In the genomic region with DNA sequence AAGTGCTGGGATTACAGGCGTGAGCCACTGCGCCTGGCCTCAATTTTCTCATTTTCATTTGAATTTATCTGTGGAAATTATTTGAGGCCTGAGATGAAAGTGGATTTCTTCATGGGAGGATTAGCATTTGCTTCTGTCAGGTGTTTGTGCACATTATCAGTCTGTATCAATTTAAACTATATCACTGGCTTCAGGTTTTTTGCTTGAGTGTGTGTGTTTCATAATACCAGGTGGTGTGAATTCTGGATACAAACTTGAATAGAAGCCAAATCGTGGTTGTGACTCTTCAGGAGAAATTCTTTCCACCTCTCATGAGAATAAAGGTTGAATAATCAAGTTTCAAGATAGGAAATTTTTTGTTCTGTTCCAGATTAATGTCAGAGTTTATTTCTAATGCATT, we compare ENCODE assay signal across 16 cellular contexts.
"Had no signal": no experiment of that assay in that cellular context is flagged by ENCODE, and none has a peak within 500 bp of the region (broad histone marks: within the 10 kb centered on the region; RNA-seq: fewer than 3 reads in every experiment).

No MANE protein-coding gene starts in this region.

- H3K36me3 ChIP-seq: esophagus muscularis mucosa, ovary, sigmoid colon, stomach, thyroid gland, vagina had no signal

- DNase-seq: effector memory CD4-positive, alpha-beta T cell; left ventricle myocardium superior; natural killer cell; occipital lobe; ovary; right cardiac atrium; sigmoid colon; stimulated activated CD4-positive, alpha-beta T cell treated with anti-CD3 and anti-CD28 coated beads, Interleukin-2, amount 100 ng/mL, for 24 hours; stimulated activated naive CD4-positive, alpha-beta T cell treated with Interleukin-2 at 50 U/mL for 16 hours; stomach; thyroid gland had no signal

- H3K27ac ChIP-seq: coronary artery, esophagus muscularis mucosa, ovary, sigmoid colon, stomach, thyroid gland, vagina had no signal

- H3K4me3 ChIP-seq: coronary artery, esophagus muscularis mucosa, lung, ovary, sigmoid colon, stomach, thyroid gland, vagina had no signal

- H3K27me3 ChIP-seq: esophagus muscularis mucosa, ovary, sigmoid colon, stomach, thyroid gland, vagina had no signal

- H3K4me1 ChIP-seq: sigmoid colon, thyroid gland, vagina had no signal

- H3K9me3 ChIP-seq: esophagus muscularis mucosa, ovary, sigmoid colon, stomach, thyroid gland, vagina had no signal

- ATAC-seq: left ventricle myocardium superior; natural killer cell; right cardiac atrium; stimulated activated effector memory CD8-positive, alpha-beta T cell treated with anti-CD3 and anti-CD28 coated beads, Interleukin-12 subunit alpha, Interleukin-12 subunit beta, amount 100 ng/mL, for 72 hours had no signal
